Comparison of ENCODE assay signal across 11 cellular contexts in genomic region chr1:30758785-30759380, GRCh38. TPM values are rescaled to one million over a fixed set of nuclear protein-coding genes. Genes with fewer than 3 reads are reported as not detected.
DNase-seq lines count a peak whose midpoint lies in the region; ATAC-seq and TF ChIP-seq lines count a peak whose summit lies in the region.
"Had no signal": no experiment of that assay in that cellular context is flagged by ENCODE, and none has a peak within 500 bp of the region (broad histone marks: within the 10 kb centered on the region; RNA-seq: fewer than 3 reads in every experiment).

No MANE protein-coding gene starts in this region.

- peaks cover 19% of the 10 kb centered on the region for H3K4me1 Mint-ChIP-seq in WTC11
- peaks cover 53 to 93% (median 82%) of the 10 kb centered on the region in 4 donors for H3K4me1 Mint-ChIP-seq in naive thymus-derived CD8-positive, alpha-beta T cell

- H4K20me1 ChIP-seq in hepatocyte (ENCODE audit: insufficient read depth, poor library complexity, severe bottlenecking) = no peaks in the 10 kb centered on the region

- H3K9me3 Mint-ChIP-seq in WTC11 = peaks cover 9% of the 10 kb centered on the region; the same call in 1 of the 2 replicates
- H3K9me3 Mint-ChIP-seq in naive thymus-derived CD8-positive, alpha-beta T cell = no peaks in the 10 kb centered on the region

- peaks cover 15% of the 10 kb centered on the region for H3K36me3 ChIP-seq in KOPT-K1 (ENCODE audit: insufficient read depth, low read length)
- H3K36me3 ChIP-seq in hepatocyte (replicated peaks; ENCODE audit: insufficient read depth, low read depth) = no peaks in the 10 kb centered on the region
- no peaks in the 10 kb centered on the region for H3K36me3 ChIP-seq in suprapubic skin

- DNase-seq in NOMO-1 treated with DMSO at 0.1 percent for 48 hours (lab: John Stamatoyannopoulos, UW; ENCODE audit: unreplicated experiment) (peak; percentile 24), NOMO-1 treated with dmso at 0.1 percent for 144 hours (lab: John Stamatoyannopoulos, UW; ENCODE audit: unreplicated experiment) (no peak), WTC11 (ENCODE audit: low spot score) (no peak), hepatocyte (ENCODE audit: low spot score) (no peak), suprapubic skin (ENCODE audit: low spot score in 2 of 2) (no peak)
- DNase-seq in naive thymus-derived CD8-positive, alpha-beta T cell = no peak
- DNase-seq: NCI-H524, small intestine had no signal

- no peaks in the 10 kb centered on the region for H3K79me2 ChIP-seq in hepatocyte

- peak; percentile 55 for ATAC-seq in WTC11
- ATAC-seq in naive thymus-derived CD8-positive, alpha-beta T cell = no peak
- ATAC-seq in GM18909 (IDR thresholded peaks at IDR 0.05; ENCODE audit: poor library complexity, unreplicated experiment) = no peak

- no peak overlapping the region for H3K4me2 ChIP-seq in hepatocyte
- H3K4me2 ChIP-seq: A549 had no signal

- peaks cover 3% of the 10 kb centered on the region; the same call in 1 of the 2 replicates for H3K36me3 Mint-ChIP-seq in WTC11
- peaks cover 0 to 5% (median 4%) of the 10 kb centered on the region in 3 donors for H3K36me3 Mint-ChIP-seq in naive thymus-derived CD8-positive, alpha-beta T cell

- POLR2A ChIA-PET in WTC11 (lab: Charles Lee) = no interaction called here
- POLR2A ChIA-PET in naive thymus-derived CD8-positive, alpha-beta T cell (lab: Charles Lee) = interaction anchor here (1.5 to 30.9 kb wide), 4 partner anchors 19 to 1577 kb away, joined by 4 to 1432 read pairs (median 14); partner anchors contain the start of genes LAPTM5, MATN1 and SRSF4

- H3K9me3 ChIP-seq in KOPT-K1 (ENCODE audit: insufficient read depth, low read length, poor library complexity, severe bottlenecking) = no peaks in the 10 kb centered on the region
- no peaks in the 10 kb centered on the region for H3K9me3 ChIP-seq in hepatocyte (ENCODE audit: low read depth)
- H3K9me3 ChIP-seq in suprapubic skin = no peaks in the 10 kb centered on the region
- H3K9me3 ChIP-seq: A549 had no signal

- TF ChIP-seq CTCF in WTC11 (IDR thresholded peaks at IDR 0.05) = no peak
- TF ChIP-seq CTCF in hepatocyte (IDR thresholded peaks at IDR 0.05; ENCODE audit: poor library complexity) = no peak
- TF ChIP-seq CTCF in suprapubic skin (IDR thresholded peaks at IDR 0.05) = no peak

- H3K4me1 ChIP-seq in hepatocyte (ENCODE audit: insufficient read depth) = peaks cover 8% of the 10 kb centered on the region
- peaks cover 10% of the 10 kb centered on the region for H3K4me1 ChIP-seq in suprapubic skin
- H3K4me1 ChIP-seq: A549 had no signal

- no peak overlapping the region for H3K4me3 Mint-ChIP-seq in WTC11
- H3K4me3 Mint-ChIP-seq in naive thymus-derived CD8-positive, alpha-beta T cell = peak overlapping the region; percentile 92 to 100 (median 98)

- no peaks in the 10 kb centered on the region for H3K27me3 ChIP-seq in hepatocyte
- no peaks in the 10 kb centered on the region for H3K27me3 ChIP-seq in suprapubic skin

- TF ChIP-seq EP300 in suprapubic skin (IDR thresholded peaks at IDR 0.05) = no peak

- peak overlapping the region; percentile 95 for H3K27ac ChIP-seq in KOPT-K1 (ENCODE audit: low read depth, low read length, poor library complexity, severe bottlenecking)
- H3K27ac ChIP-seq in hepatocyte = no peak overlapping the region
- H3K27ac ChIP-seq in suprapubic skin = no peak overlapping the region
- H3K27ac ChIP-seq: A549 had no signal

- no peak overlapping the region for H3K27ac Mint-ChIP-seq in WTC11
- H3K27ac Mint-ChIP-seq in naive thymus-derived CD8-positive, alpha-beta T cell = peak overlapping the region; percentile 90 to 99 (median 99)

- CTCF ChIA-PET in WTC11 (lab: Charles Lee) = interaction anchor here (0.7 to 3.7 kb wide), 5 partner anchors 19 to 43 kb away, joined by 4 to 14 read pairs (median 6); no protein-coding TSS in a partner anchor

- H2AFZ ChIP-seq in hepatocyte = no peak overlapping the region

- no peaks in the 10 kb centered on the region for H3K9me2 ChIP-seq in hepatocyte (replicated peaks; ENCODE audit: insufficient read depth)

- H3K4me3 ChIP-seq in hepatocyte = no peak overlapping the region
- no peak overlapping the region for H3K4me3 ChIP-seq in suprapubic skin
- H3K4me3 ChIP-seq: A549 had no signal

- no peaks in the 10 kb centered on the region for H3K27me3 Mint-ChIP-seq in WTC11 (ENCODE audit: low read depth)
- no peaks in the 10 kb centered on the region for H3K27me3 Mint-ChIP-seq in naive thymus-derived CD8-positive, alpha-beta T cell

- no peak for TF ChIP-seq POLR2A in suprapubic skin (IDR thresholded peaks at IDR 0.05)

TF ChIP-seq in WTC11, 78 proteins besides CTCF, POLR2A, EP300 and RAD21:
- TF ChIP-seq JUN (CRISPR knock-in tag; IDR thresholded peaks at IDR 0.05) = no peak
- TF ChIP-seq NR3C1 (CRISPR knock-in tag; conservative IDR thresholded peaks at IDR 0.05; ENCODE audit: low read depth) = no peak
- peak; percentile 33; the same call in 1 of the 2 replicates for TF ChIP-seq NFYB (CRISPR knock-in tag; conservative IDR thresholded peaks at IDR 0.05; ENCODE audit: low read depth)

RNA-seq across cellular contexts. Expression of gene LAPTM5, which starts 1.3 kb away (rescaled TPM):
- total RNA-seq in WTC11 (2021) = 1.3 to 1.5 TPM (median 1.3 TPM) in 3 replicates
- total RNA-seq in naive thymus-derived CD8-positive, alpha-beta T cell = 100 to 1,000 TPM; 565 to 585 TPM
- 100 to 1,000 TPM; 534 to 602 (median 561) TPM for polyA plus RNA-seq in naive thymus-derived CD8-positive, alpha-beta T cell
- total RNA-seq in hepatocyte = 3.2 and 5.1 TPM in 2 replicates
- 2.6 and 5.4 TPM in 2 replicates for polyA plus RNA-seq in hepatocyte
- 10 to 100 TPM in 3 of 4 donors, 1 to 10 TPM in 1; 9.9 to 13.7 (median 12.2) TPM for total RNA-seq in suprapubic skin

RNA-seq across cellular contexts. Expression of gene MATN1, which starts 35.5 kb away (rescaled TPM):
- 0.16 to 0.25 TPM (median 0.24 TPM) in 3 replicates for total RNA-seq in WTC11 (2021)
- total RNA-seq in naive thymus-derived CD8-positive, alpha-beta T cell = under 1 TPM; 0.47 to 0.96 TPM
- polyA plus RNA-seq in naive thymus-derived CD8-positive, alpha-beta T cell = under 1 TPM in 1 of 3 donors, not detected in 2; 0.07 TPM
- total RNA-seq in hepatocyte = 0.47 and 2.0 TPM in 2 replicates
- polyA plus RNA-seq in hepatocyte = 3.4 and 3.7 TPM in 2 replicates
- under 1 TPM in 1 of 4 donors, not detected in 3; 0.98 TPM for total RNA-seq in suprapubic skin

Comparison
In these comparisons a context has a peak if more than half of its experiments do, and no peak if none do; other contexts are left out.
1. RNA of gene LAPTM5, which starts 1.3 kb away (total RNA-seq): 565 to 585 TPM in naive thymus-derived CD8-positive, alpha-beta T cell; 9.9 to 13.7 TPM in suprapubic skin, 3.2 to 5.1 TPM in hepatocyte and 1.3 to 1.5 TPM in WTC11; every median in the first group is over 10 times any median in the second.